Comparison of ENCODE assay signal across 35 cellular contexts in genomic region chr12:209246-209645, GRCh38. TPM values are rescaled to one million over a fixed set of nuclear protein-coding genes. Genes with fewer than 3 reads are reported as not detected.
"Had no signal": no experiment of that assay in that cellular context is flagged by ENCODE, and none has a peak within 500 bp of the region (broad histone marks: within the 10 kb centered on the region; RNA-seq: fewer than 3 reads in every experiment).

No MANE protein-coding gene starts in this region.

- ATAC-seq: activated CD4-positive, alpha-beta T cell treated with anti-CD3 and anti-CD28 coated beads for 36 hours; activated T-cell treated with anti-CD3 and anti-CD28 coated beads, Interleukin-2, amount 50 U/mL, for 4 hours had no signal

- H3K36me3 Mint-ChIP-seq: activated CD4-positive, alpha-beta memory T cell treated with anti-CD3 and anti-CD28 coated beads for 36 hours; activated naive CD8-positive, alpha-beta T cell treated with anti-CD3 and anti-CD28 coated beads for 36 hours had no signal

- H3K27ac Mint-ChIP-seq: activated CD4-positive, alpha-beta memory T cell treated with anti-CD3 and anti-CD28 coated beads for 36 hours; activated CD4-positive, alpha-beta T cell treated with anti-CD3 and anti-CD28 coated beads for 36 hours; activated CD4-positive, alpha-beta T cell treated with anti-CD3 and anti-CD28 coated beads, Interleukin-2, amount 10 ng/mL, durations not matched to agents 7 days and 5 days; activated naive CD4-positive, alpha-beta T cell treated with anti-CD3 and anti-CD28 coated beads for 36 hours; activated naive CD8-positive, alpha-beta T cell treated with anti-CD3 and anti-CD28 coated beads for 36 hours; activated T-helper 1 cell treated with anti-CD3 and anti-CD28 coated beads, Interleukin-12 subunit alpha, Interleukin-12 subunit beta, Interleukin-2, Interleukin-4 antibody, amounts not matched to agents 30 ng/mL and 10 ng/mL and 1 ng/mL, durations not matched to agents 14 hours and 24 hours and 36 hours; IgD-negative memory B cell; T-helper 1 cell treated with Interleukin-12 subunit alpha and Interleukin-12 subunit beta and Interleukin-4 antibody, amounts not matched to agents 30 μg/mL and 1 μg/mL, for 36 hours; T-helper 2 cell treated with Interferon-gamma antibody and Interleukin-4, amounts not matched to agents 5 μg/mL and 100 μg/mL, for 36 hours had no signal

- H3K4me1 Mint-ChIP-seq: activated CD4-positive, alpha-beta T cell treated with anti-CD3 and anti-CD28 coated beads for 36 hours; activated CD4-positive, alpha-beta T cell treated with anti-CD3 and anti-CD28 coated beads, Interleukin-2, amount 10 ng/mL, durations not matched to agents 7 days and 5 days had no signal

- FAIRE-seq: TTC549 had no signal

- H3K4me3 ChIP-seq: MG63, SJSA1 had no signal

- H3K4me3 Mint-ChIP-seq: activated CD4-positive, alpha-beta memory T cell treated with anti-CD3 and anti-CD28 coated beads for 36 hours; activated CD4-positive, alpha-beta T cell treated with anti-CD3 and anti-CD28 coated beads for 36 hours; activated CD4-positive, alpha-beta T cell treated with anti-CD3 and anti-CD28 coated beads, Interleukin-2, amount 10 ng/mL, durations not matched to agents 7 days and 5 days; activated naive CD4-positive, alpha-beta T cell treated with anti-CD3 and anti-CD28 coated beads for 36 hours; activated naive CD8-positive, alpha-beta T cell treated with anti-CD3 and anti-CD28 coated beads for 36 hours; activated T-cell treated with anti-CD3 and anti-CD28 coated beads, Interleukin-2, amount 50 U/mL, for 4 hours; activated T-helper 1 cell treated with anti-CD3 and anti-CD28 coated beads, Interleukin-12 subunit alpha, Interleukin-12 subunit beta, Interleukin-2, Interleukin-4 antibody, amounts not matched to agents 30 ng/mL and 10 ng/mL and 1 ng/mL, durations not matched to agents 14 hours and 24 hours and 36 hours; IgD-negative memory B cell; T-helper 1 cell treated with Interleukin-12 subunit alpha and Interleukin-12 subunit beta and Interleukin-4 antibody, amounts not matched to agents 30 μg/mL and 1 μg/mL, for 36 hours; T-helper 2 cell treated with Interferon-gamma antibody and Interleukin-4, amounts not matched to agents 5 μg/mL and 100 μg/mL, for 36 hours had no signal

- H3K9ac ChIP-seq: SK-N-SH had no signal

- H3K9me3 Mint-ChIP-seq: activated CD4-positive, alpha-beta memory T cell treated with anti-CD3 and anti-CD28 coated beads for 36 hours; activated CD4-positive, alpha-beta T cell treated with anti-CD3 and anti-CD28 coated beads, Interleukin-2, amount 10 ng/mL, durations not matched to agents 7 days and 5 days; activated naive CD4-positive, alpha-beta T cell treated with anti-CD3 and anti-CD28 coated beads for 36 hours; activated naive CD8-positive, alpha-beta T cell treated with anti-CD3 and anti-CD28 coated beads for 36 hours; activated T-cell treated with anti-CD3 and anti-CD28 coated beads, Interleukin-2, amount 50 U/mL, for 4 hours; activated T-helper 1 cell treated with anti-CD3 and anti-CD28 coated beads, Interleukin-12 subunit alpha, Interleukin-12 subunit beta, Interleukin-2, Interleukin-4 antibody, amounts not matched to agents 30 ng/mL and 10 ng/mL and 1 ng/mL, durations not matched to agents 14 hours and 24 hours and 36 hours; T-helper 1 cell treated with Interleukin-12 subunit alpha and Interleukin-12 subunit beta and Interleukin-4 antibody, amounts not matched to agents 30 μg/mL and 1 μg/mL, for 36 hours; T-helper 2 cell treated with Interferon-gamma antibody and Interleukin-4, amounts not matched to agents 5 μg/mL and 100 μg/mL, for 36 hours had no signal

- H3K27ac ChIP-seq: brain microvascular endothelial cell, SJSA1 had no signal

- H3K9me3 ChIP-seq: MG63, SK-N-SH had no signal

- H3K4me2 ChIP-seq: SK-N-SH had no signal

- H3K36me3 ChIP-seq: brain microvascular endothelial cell, MG63, SJSA1 had no signal

- DNase-seq: activated CD4-positive, alpha-beta memory T cell treated with anti-CD3 and anti-CD28 coated beads for 36 hours; activated CD4-positive, alpha-beta T cell treated with anti-CD3 and anti-CD28 coated beads for 36 hours; activated CD4-positive, alpha-beta T cell treated with anti-CD3 and anti-CD28 coated beads, Interleukin-2, amount 10 ng/mL, durations not matched to agents 7 days and 5 days; activated CD8-positive, alpha-beta memory T cell treated with anti-CD3 and anti-CD28 coated beads, Interleukin-2, amount 50 U/mL, for 4 hours; activated gamma-delta T cell treated with Interleukin-2 at 50 U/mL for 16 hours; activated naive CD4-positive, alpha-beta T cell treated with anti-CD3 and anti-CD28 coated beads for 36 hours; activated naive CD8-positive, alpha-beta T cell treated with anti-CD3 and anti-CD28 coated beads for 36 hours; activated T-cell treated with anti-CD3 and anti-CD28 coated beads for 4 hours; activated T-cell treated with anti-CD3 and anti-CD28 coated beads, Interleukin-2, amount 50 U/mL, for 4 hours; amniotic stem cell; aorta; brain microvascular endothelial cell; central memory CD4-positive, alpha-beta T cell; Kasumi-1; KG1; MG63; NCI-H1048; NCI-H1105 treated with DMSO at 0.1 percent for 48 hours; NCI-H1436; NCI-H1694 treated with DMSO at 0.1 percent for 48 hours; NCI-H2029; NCI-H2171; NCI-H510A; NCI-H526; NCI-H748 treated with DMSO at 0.1 percent for 48 hours; NK-92 treated with Interleukin-12 subunit alpha and Interleukin-12 subunit beta, amount 100 ng/mL, for 24 hours; SHP77; SK-N-SH had no signal

RNA-seq across cellular contexts. Expression of gene SLC6A12, which starts 4.7 kb away (rescaled TPM):
- total RNA-seq: activated CD4-positive, alpha-beta T cell treated with anti-CD3 and anti-CD28 coated beads, Interleukin-2, amount 10 ng/mL, durations not matched to agents 7 days and 5 days; activated naive CD8-positive, alpha-beta T cell treated with anti-CD3 and anti-CD28 coated beads for 36 hours; activated T-helper 1 cell treated with anti-CD3 and anti-CD28 coated beads, Interleukin-12 subunit alpha, Interleukin-12 subunit beta, Interleukin-2, Interleukin-4 antibody, amounts not matched to agents 30 ng/mL and 10 ng/mL and 1 ng/mL, durations not matched to agents 14 hours and 24 hours and 36 hours; OCI-LY7; SJSA1 had no signal
- polyA plus RNA-seq: IgD-negative memory B cell had no signal

RNA-seq across cellular contexts. Expression of gene SLC6A13, which starts 53.4 kb away (rescaled TPM):
- total RNA-seq: activated naive CD4-positive, alpha-beta T cell treated with anti-CD3 and anti-CD28 coated beads for 36 hours; SJSA1 had no signal
- polyA plus RNA-seq: aorta, IgD-negative memory B cell had no signal
